In genomic region chr9:37840560-37841194, GRCh38 we compare ENCODE assay signal across 11 cellular contexts. TPM values are rescaled to one million over a fixed set of nuclear protein-coding genes. Genes with fewer than 3 reads are reported as not detected.
DNase-seq lines count a peak whose midpoint lies in the region; ATAC-seq, FAIRE-seq and TF ChIP-seq lines count a peak whose summit lies in the region.
"Had no signal": no experiment of that assay in that cellular context is flagged by ENCODE, and none has a peak within 500 bp of the region (broad histone marks: within the 10 kb centered on the region; RNA-seq: fewer than 3 reads in every experiment).

No MANE protein-coding gene starts in this region.

- POLR2A ChIA-PET in activated CD4-positive, alpha-beta memory T cell treated with anti-CD3 and anti-CD28 coated beads for 36 hours (lab: Charles Lee), result no interaction called here
- POLR2A ChIA-PET in activated CD4-positive, alpha-beta memory T cell treated with anti-CD3 and anti-CD28 coated beads, Interleukin-2, amount 10 ng/mL, durations not matched to agents 7 days and 5 days (lab: Charles Lee), result no interaction called here

- TF ChIP-seq CTCF in GM20000 (IDR thresholded peaks at IDR 0.05; ENCODE audit: extremely low read depth, missing control alignments), result no peak

- ATAC-seq in esophagus mucosa, result peak; percentile 84
- ATAC-seq in GM18870 (IDR thresholded peaks at IDR 0.05; ENCODE audit: unreplicated experiment), result no peak
- ATAC-seq: body of pancreas had no signal

- no peaks in the 10 kb centered on the region for H3K9me3 Mint-ChIP-seq in activated CD4-positive, alpha-beta memory T cell treated with anti-CD3 and anti-CD28 coated beads for 36 hours
- no peaks in the 10 kb centered on the region for H3K9me3 Mint-ChIP-seq in activated CD4-positive, alpha-beta memory T cell treated with anti-CD3 and anti-CD28 coated beads, Interleukin-2, amount 10 ng/mL, durations not matched to agents 7 days and 5 days
- H3K9me3 Mint-ChIP-seq: IgD-negative memory B cell had no signal

- H3K27ac Mint-ChIP-seq in activated CD4-positive, alpha-beta memory T cell treated with anti-CD3 and anti-CD28 coated beads for 36 hours, result no peak overlapping the region
- no peak overlapping the region for H3K27ac Mint-ChIP-seq in activated CD4-positive, alpha-beta memory T cell treated with anti-CD3 and anti-CD28 coated beads, Interleukin-2, amount 10 ng/mL, durations not matched to agents 7 days and 5 days
- H3K27ac Mint-ChIP-seq: IgD-negative memory B cell had no signal

- no peak overlapping the region for H3K4me3 Mint-ChIP-seq in activated CD4-positive, alpha-beta memory T cell treated with anti-CD3 and anti-CD28 coated beads for 36 hours
- no peak overlapping the region for H3K4me3 Mint-ChIP-seq in activated CD4-positive, alpha-beta memory T cell treated with anti-CD3 and anti-CD28 coated beads, Interleukin-2, amount 10 ng/mL, durations not matched to agents 7 days and 5 days
- H3K4me3 Mint-ChIP-seq: IgD-negative memory B cell had no signal

- H3K36me3 Mint-ChIP-seq in activated CD4-positive, alpha-beta memory T cell treated with anti-CD3 and anti-CD28 coated beads for 36 hours, result peaks cover 15% of the 10 kb centered on the region
- H3K36me3 Mint-ChIP-seq in activated CD4-positive, alpha-beta memory T cell treated with anti-CD3 and anti-CD28 coated beads, Interleukin-2, amount 10 ng/mL, durations not matched to agents 7 days and 5 days (ENCODE audit: low read depth), result peaks cover 8% of the 10 kb centered on the region

- DNase-seq in activated CD4-positive, alpha-beta memory T cell treated with anti-CD3 and anti-CD28 coated beads for 36 hours, result peak; percentile 28
- no peak for DNase-seq in activated CD4-positive, alpha-beta memory T cell treated with anti-CD3 and anti-CD28 coated beads, Interleukin-2, amount 10 ng/mL, durations not matched to agents 7 days and 5 days
- DNase-seq in RCC 7860 (ENCODE audit: low spot score), result peak; percentile 53
- DNase-seq in stimulated activated CD4-positive, alpha-beta T cell treated with anti-CD3 and anti-CD28 coated beads, Interleukin-2, amount 100 ng/mL, for 24 hours, result peak; percentile 14 to 21
- DNase-seq in DMS79 (lab: John Stamatoyannopoulos, UW), result no peak
- DNase-seq in GM20000 (ENCODE audit: low spot score), result no peak
- DNase-seq: body of pancreas, hypothalamus had no signal

- intact Hi-C loops in activated CD4-positive, alpha-beta memory T cell treated with anti-CD3 and anti-CD28 coated beads for 36 hours (cut with micrococcal nuclease), result no loop called here

- CTCF ChIA-PET in activated CD4-positive, alpha-beta memory T cell treated with anti-CD3 and anti-CD28 coated beads for 36 hours (lab: Charles Lee), result interaction anchor here (0.7 to 1.2 kb wide), 2 partner anchors 10 to 93 kb away, joined by 3 read pairs; no protein-coding TSS in a partner anchor
- CTCF ChIA-PET in activated CD4-positive, alpha-beta memory T cell treated with anti-CD3 and anti-CD28 coated beads, Interleukin-2, amount 10 ng/mL, durations not matched to agents 7 days and 5 days (lab: Charles Lee), result no interaction called here

- peaks cover 11% of the 10 kb centered on the region for H3K4me1 Mint-ChIP-seq in activated CD4-positive, alpha-beta memory T cell treated with anti-CD3 and anti-CD28 coated beads for 36 hours (ENCODE audit: low read depth)
- peaks cover 9% of the 10 kb centered on the region for H3K4me1 Mint-ChIP-seq in activated CD4-positive, alpha-beta memory T cell treated with anti-CD3 and anti-CD28 coated beads, Interleukin-2, amount 10 ng/mL, durations not matched to agents 7 days and 5 days

- no peaks in the 10 kb centered on the region for H3K27me3 Mint-ChIP-seq in activated CD4-positive, alpha-beta memory T cell treated with anti-CD3 and anti-CD28 coated beads for 36 hours
- no peaks in the 10 kb centered on the region for H3K27me3 Mint-ChIP-seq in activated CD4-positive, alpha-beta memory T cell treated with anti-CD3 and anti-CD28 coated beads, Interleukin-2, amount 10 ng/mL, durations not matched to agents 7 days and 5 days
- H3K27me3 Mint-ChIP-seq: IgD-negative memory B cell had no signal

- peak; percentile 91 for FAIRE-seq in RCC 7860 (lab: Jason Lieb, UNC)

RNA-seq across cellular contexts. Expression of gene DCAF10, which starts 40.1 kb away (rescaled TPM):
- 10 to 100 TPM; 13.8 to 17.2 TPM for total RNA-seq in activated CD4-positive, alpha-beta memory T cell treated with anti-CD3 and anti-CD28 coated beads for 36 hours
- total RNA-seq in activated CD4-positive, alpha-beta memory T cell treated with anti-CD3 and anti-CD28 coated beads, Interleukin-2, amount 10 ng/mL, durations not matched to agents 7 days and 5 days, result 10 to 100 TPM; 18.7 to 20.7 TPM
- total RNA-seq in esophagus mucosa, result 24.4 TPM

RNA-seq across cellular contexts. Expression of gene EXOSC3, which starts 55.8 kb away (rescaled TPM):
- 10 to 100 TPM; 97.5 to 97.9 TPM for total RNA-seq in activated CD4-positive, alpha-beta memory T cell treated with anti-CD3 and anti-CD28 coated beads for 36 hours
- 10 to 100 TPM; 66.6 to 69.6 TPM for total RNA-seq in activated CD4-positive, alpha-beta memory T cell treated with anti-CD3 and anti-CD28 coated beads, Interleukin-2, amount 10 ng/mL, durations not matched to agents 7 days and 5 days
- 27.3 TPM for total RNA-seq in esophagus mucosa

Comparison
In these comparisons a context has a peak if more than half of its experiments do, and no peak if none do; other contexts are left out.
1. DNase-seq: peak in activated CD4-positive, alpha-beta memory T cell treated with anti-CD3 and anti-CD28 coated beads for 36 hours (single experiment), RCC 7860 (single experiment) and stimulated activated CD4-positive, alpha-beta T cell treated with anti-CD3 and anti-CD28 coated beads, Interleukin-2, amount 100 ng/mL, for 24 hours (2 of 2); none in activated CD4-positive, alpha-beta memory T cell treated with anti-CD3 and anti-CD28 coated beads, Interleukin-2, amount 10 ng/mL, durations not matched to agents 7 days and 5 days (single experiment), DMS79 (single experiment) and GM20000 (single experiment).